In genomic region chr7:78396190-78396589, GRCh38 we compare ENCODE assay signal across 26 cellular contexts.
"Had no signal": no experiment of that assay in that cellular context is flagged by ENCODE, and none has a peak within 500 bp of the region (broad histone marks: within the 10 kb centered on the region; RNA-seq: fewer than 3 reads in every experiment).

No MANE protein-coding gene starts in this region.

- ATAC-seq: left lobe of liver; natural killer cell; psoas muscle; sciatic nerve; stimulated activated naive B cell treated with anti-CD40 and anti-IgM and Interleukin-4, amounts not matched to agents 10 μg/mL and 1 μg/mL and 100 μg/mL, for 72 hours; stimulated activated naive CD8-positive, alpha-beta T cell treated with anti-CD3 and anti-CD28 coated beads, Interleukin-15, Interleukin-2, amounts not matched to agents 100 U/mL and 50 U/mL, for 24 hours had no signal

- H3K27ac ChIP-seq: neural progenitor cell, neutrophil, parathyroid adenoma, psoas muscle, skin epidermis, stomach, testis, thyroid gland, transverse colon, upper lobe of left lung had no signal

- H3K4me1 ChIP-seq: parathyroid adenoma, psoas muscle, stomach, testis, transverse colon, upper lobe of left lung had no signal

- H3K4me2 ChIP-seq: neural progenitor cell had no signal

- H3K9me3 ChIP-seq: neutrophil, psoas muscle, stomach, testis, thyroid gland, transverse colon, upper lobe of left lung had no signal

- H2AFZ ChIP-seq: neural progenitor cell, parathyroid adenoma had no signal

- H3K36me3 ChIP-seq: neural progenitor cell, neutrophil, stomach, thyroid gland, transverse colon, upper lobe of left lung had no signal

- H3K4me3 ChIP-seq: lung, neural progenitor cell, psoas muscle, skin epidermis, stomach, testis, thyroid gland, transverse colon, upper lobe of left lung had no signal

- DNase-seq: hypothalamus; islet precursor cell; mesendoderm; naive B cell; natural killer cell; nephron progenitor cell; occipital lobe; psoas muscle; stimulated activated CD4-positive, alpha-beta T cell treated with anti-CD3 and anti-CD28 coated beads, Interleukin-12 subunit alpha, Interleukin-12 subunit beta, amount 100 ng/mL, for 4 hours; stimulated activated CD4-positive, alpha-beta T cell treated with anti-CD3 and anti-CD28 coated beads, Interleukin-15, amount 100 ng/mL, for 24 hours; stimulated activated CD4-positive, alpha-beta T cell treated with anti-CD3 and anti-CD28 coated beads, Interleukin-2, amount 100 ng/mL, for 24 hours; stimulated activated CD4-positive, alpha-beta T cell treated with anti-CD3 and anti-CD28 coated beads, Interleukin-4, amount 100 ng/mL, for 1 hour; stimulated activated naive B cell treated with anti-CD40 and anti-IgM and Interleukin-4, amounts not matched to agents 10 μg/mL and 1 μg/mL and 100 μg/mL, for 72 hours; stimulated activated naive CD8-positive, alpha-beta T cell treated with anti-CD3 and anti-CD28 coated beads, Interleukin-15, Interleukin-2, amounts not matched to agents 100 U/mL and 50 U/mL, for 24 hours; stomach; testis; thyroid gland; transverse colon; upper lobe of left lung had no signal

- H3K27me3 ChIP-seq: neural progenitor cell, neutrophil, stomach, testis, thyroid gland, transverse colon, upper lobe of left lung had no signal

- H3K9ac ChIP-seq: neural progenitor cell, parathyroid adenoma had no signal
